In genomic region chr6:5257400-5257799, GRCh38 we compare ENCODE assay signal across 13 cellular contexts. TPM values are rescaled to one million over a fixed set of nuclear protein-coding genes. Genes with fewer than 3 reads are reported as not detected.
A peak's percentile ranks its signal among the peaks of the same experiment; 100 is the strongest.
DNase-seq lines count a peak whose midpoint lies in the region; ATAC-seq and TF ChIP-seq lines count a peak whose summit lies in the region.
"Had no signal": no experiment of that assay in that cellular context is flagged by ENCODE, and none has a peak within 500 bp of the region (broad histone marks: within the 10 kb centered on the region; RNA-seq: fewer than 3 reads in every experiment).

No MANE protein-coding gene starts in this region.

- H3K4me1 Mint-ChIP-seq in activated CD4-positive, alpha-beta memory T cell treated with anti-CD3 and anti-CD28 coated beads, Interleukin-2, amount 10 ng/mL, durations not matched to agents 7 days and 5 days = peaks cover 38% of the 10 kb centered on the region
- H3K4me1 Mint-ChIP-seq in activated CD4-positive, alpha-beta memory T cell treated with anti-CD3 and anti-CD28 coated beads for 36 hours (ENCODE audit: low read depth) = peaks cover 21% of the 10 kb centered on the region
- H3K4me1 Mint-ChIP-seq in activated naive CD8-positive, alpha-beta T cell treated with anti-CD3 and anti-CD28 coated beads, Interleukin-2, amount 10 ng/mL, durations not matched to agents 7 days and 5 days = peaks cover 20% of the 10 kb centered on the region
- peaks cover 32% of the 10 kb centered on the region for H3K4me1 Mint-ChIP-seq in activated naive CD8-positive, alpha-beta T cell treated with anti-CD3 and anti-CD28 coated beads, Interleukin-2, amount 50 U/mL, for 24 hours
- peaks cover 17% of the 10 kb centered on the region for H3K4me1 Mint-ChIP-seq in nephron
- H3K4me1 Mint-ChIP-seq in stimulated activated effector memory CD8-positive, alpha-beta T cell treated with anti-CD3 and anti-CD28 coated beads, Interleukin-12 subunit alpha, Interleukin-12 subunit beta, amount 100 ng/mL, for 72 hours = peaks cover 24% of the 10 kb centered on the region
- H3K4me1 Mint-ChIP-seq in chondrocyte (ENCODE audit: low read depth) = peaks cover 17% of the 10 kb centered on the region

- POLR2A ChIA-PET in activated CD4-positive, alpha-beta memory T cell treated with anti-CD3 and anti-CD28 coated beads, Interleukin-2, amount 10 ng/mL, durations not matched to agents 7 days and 5 days (lab: Charles Lee) = interaction anchor here (0.7 to 5.5 kb wide), 2 partner anchors 38 to 45 kb away, joined by 3 to 50 read pairs; no protein-coding TSS in a partner anchor
- POLR2A ChIA-PET in activated CD4-positive, alpha-beta memory T cell treated with anti-CD3 and anti-CD28 coated beads for 36 hours (lab: Charles Lee) = interaction anchor here (1.1 kb wide), 1 partner anchor 48 kb away, joined by 3 read pairs; no protein-coding TSS in a partner anchor
- POLR2A ChIA-PET in activated naive CD8-positive, alpha-beta T cell treated with anti-CD3 and anti-CD28 coated beads, Interleukin-2, amount 10 ng/mL, durations not matched to agents 7 days and 5 days (lab: Charles Lee) = no interaction called here

- ATAC-seq in activated naive CD8-positive, alpha-beta T cell treated with anti-CD3 and anti-CD28 coated beads, Interleukin-2, amount 10 ng/mL, durations not matched to agents 7 days and 5 days (ENCODE audit: low read depth) = no peak
- no peak for ATAC-seq in activated naive CD8-positive, alpha-beta T cell treated with anti-CD3 and anti-CD28 coated beads, Interleukin-2, amount 50 U/mL, for 24 hours
- ATAC-seq in stimulated activated effector memory CD8-positive, alpha-beta T cell treated with anti-CD3 and anti-CD28 coated beads, Interleukin-12 subunit alpha, Interleukin-12 subunit beta, amount 100 ng/mL, for 72 hours = no peak
- ATAC-seq: CD8-positive, alpha-beta T cell; GM23338 had no signal

- H3K36me3 Mint-ChIP-seq in activated CD4-positive, alpha-beta memory T cell treated with anti-CD3 and anti-CD28 coated beads, Interleukin-2, amount 10 ng/mL, durations not matched to agents 7 days and 5 days (ENCODE audit: low read depth) = peaks cover 18% of the 10 kb centered on the region
- H3K36me3 Mint-ChIP-seq in activated CD4-positive, alpha-beta memory T cell treated with anti-CD3 and anti-CD28 coated beads for 36 hours = peaks cover 38% of the 10 kb centered on the region
- H3K36me3 Mint-ChIP-seq in activated naive CD8-positive, alpha-beta T cell treated with anti-CD3 and anti-CD28 coated beads, Interleukin-2, amount 10 ng/mL, durations not matched to agents 7 days and 5 days = peaks cover 10% of the 10 kb centered on the region
- peaks cover 42% of the 10 kb centered on the region for H3K36me3 Mint-ChIP-seq in activated naive CD8-positive, alpha-beta T cell treated with anti-CD3 and anti-CD28 coated beads, Interleukin-2, amount 50 U/mL, for 24 hours (ENCODE audit: low read depth)
- peaks cover 33% of the 10 kb centered on the region for H3K36me3 Mint-ChIP-seq in nephron (ENCODE audit: low read depth)
- peaks cover 39% of the 10 kb centered on the region for H3K36me3 Mint-ChIP-seq in stimulated activated effector memory CD8-positive, alpha-beta T cell treated with anti-CD3 and anti-CD28 coated beads, Interleukin-12 subunit alpha, Interleukin-12 subunit beta, amount 100 ng/mL, for 72 hours
- peaks cover 11% of the 10 kb centered on the region for H3K36me3 Mint-ChIP-seq in chondrocyte (ENCODE audit: low read depth)

- no peak overlapping the region for H3K4me3 Mint-ChIP-seq in activated CD4-positive, alpha-beta memory T cell treated with anti-CD3 and anti-CD28 coated beads, Interleukin-2, amount 10 ng/mL, durations not matched to agents 7 days and 5 days
- H3K4me3 Mint-ChIP-seq in activated CD4-positive, alpha-beta memory T cell treated with anti-CD3 and anti-CD28 coated beads for 36 hours = no peak overlapping the region
- no peak overlapping the region for H3K4me3 Mint-ChIP-seq in activated naive CD8-positive, alpha-beta T cell treated with anti-CD3 and anti-CD28 coated beads, Interleukin-2, amount 10 ng/mL, durations not matched to agents 7 days and 5 days
- H3K4me3 Mint-ChIP-seq in activated naive CD8-positive, alpha-beta T cell treated with anti-CD3 and anti-CD28 coated beads, Interleukin-2, amount 50 U/mL, for 24 hours = no peak overlapping the region
- H3K4me3 Mint-ChIP-seq in nephron (peak overlapping the region in 2 of 3 experiments; percentile 65 to 79), chondrocyte (ENCODE audit: unreplicated experiment) (no peak overlapping the region)
- H3K4me3 Mint-ChIP-seq in stimulated activated effector memory CD8-positive, alpha-beta T cell treated with anti-CD3 and anti-CD28 coated beads, Interleukin-12 subunit alpha, Interleukin-12 subunit beta, amount 100 ng/mL, for 72 hours = no peak overlapping the region
- H3K4me3 Mint-ChIP-seq: B cell; CD8-positive, alpha-beta T cell; GM23338 had no signal

- no peaks in the 10 kb centered on the region for H3K9me3 Mint-ChIP-seq in activated CD4-positive, alpha-beta memory T cell treated with anti-CD3 and anti-CD28 coated beads, Interleukin-2, amount 10 ng/mL, durations not matched to agents 7 days and 5 days
- H3K9me3 Mint-ChIP-seq in activated CD4-positive, alpha-beta memory T cell treated with anti-CD3 and anti-CD28 coated beads for 36 hours = no peaks in the 10 kb centered on the region
- H3K9me3 Mint-ChIP-seq in activated naive CD8-positive, alpha-beta T cell treated with anti-CD3 and anti-CD28 coated beads, Interleukin-2, amount 10 ng/mL, durations not matched to agents 7 days and 5 days = no peaks in the 10 kb centered on the region
- H3K9me3 Mint-ChIP-seq in activated naive CD8-positive, alpha-beta T cell treated with anti-CD3 and anti-CD28 coated beads, Interleukin-2, amount 50 U/mL, for 24 hours = no peaks in the 10 kb centered on the region
- H3K9me3 Mint-ChIP-seq in nephron = no peaks in the 10 kb centered on the region
- no peaks in the 10 kb centered on the region for H3K9me3 Mint-ChIP-seq in stimulated activated effector memory CD8-positive, alpha-beta T cell treated with anti-CD3 and anti-CD28 coated beads, Interleukin-12 subunit alpha, Interleukin-12 subunit beta, amount 100 ng/mL, for 72 hours
- no peaks in the 10 kb centered on the region for H3K9me3 Mint-ChIP-seq in chondrocyte (ENCODE audit: low read depth)
- H3K9me3 Mint-ChIP-seq: CD8-positive, alpha-beta T cell had no signal

- CTCF ChIA-PET in activated CD4-positive, alpha-beta memory T cell treated with anti-CD3 and anti-CD28 coated beads, Interleukin-2, amount 10 ng/mL, durations not matched to agents 7 days and 5 days (lab: Charles Lee) = interaction anchor here (0.8 to 3.4 kb wide), 4 partner anchors 9 to 114 kb away, joined by 3 to 15 read pairs (median 9); no protein-coding TSS in a partner anchor
- CTCF ChIA-PET in activated CD4-positive, alpha-beta memory T cell treated with anti-CD3 and anti-CD28 coated beads for 36 hours (lab: Charles Lee) = interaction anchor here (1.7 to 6.2 kb wide), 2 partner anchors 45 to 114 kb away, joined by 8 to 50 read pairs; no protein-coding TSS in a partner anchor

- peak overlapping the region; percentile 53 for H3K27ac Mint-ChIP-seq in activated CD4-positive, alpha-beta memory T cell treated with anti-CD3 and anti-CD28 coated beads, Interleukin-2, amount 10 ng/mL, durations not matched to agents 7 days and 5 days
- H3K27ac Mint-ChIP-seq in activated CD4-positive, alpha-beta memory T cell treated with anti-CD3 and anti-CD28 coated beads for 36 hours = no peak overlapping the region
- peak overlapping the region; percentile 66 for H3K27ac Mint-ChIP-seq in activated naive CD8-positive, alpha-beta T cell treated with anti-CD3 and anti-CD28 coated beads, Interleukin-2, amount 10 ng/mL, durations not matched to agents 7 days and 5 days
- H3K27ac Mint-ChIP-seq in activated naive CD8-positive, alpha-beta T cell treated with anti-CD3 and anti-CD28 coated beads, Interleukin-2, amount 50 U/mL, for 24 hours = no peak overlapping the region
- peak overlapping the region in 2 of 3 experiments; percentile 48 to 58 for H3K27ac Mint-ChIP-seq in nephron
- H3K27ac Mint-ChIP-seq in stimulated activated effector memory CD8-positive, alpha-beta T cell treated with anti-CD3 and anti-CD28 coated beads, Interleukin-12 subunit alpha, Interleukin-12 subunit beta, amount 100 ng/mL, for 72 hours = peak overlapping the region; percentile 2
- no peak overlapping the region for H3K27ac Mint-ChIP-seq in chondrocyte (ENCODE audit: unreplicated experiment)
- H3K27ac Mint-ChIP-seq: B cell; CD8-positive, alpha-beta T cell; GM23338 had no signal

- intact Hi-C loops in activated CD4-positive, alpha-beta memory T cell treated with anti-CD3 and anti-CD28 coated beads for 36 hours (cut with micrococcal nuclease) = no loop called here

- TF ChIP-seq CTCF in nephron (IDR thresholded peaks at IDR 0.05; ENCODE audit: unreplicated experiment in 3 of 3) = no peak
- no peak for TF ChIP-seq CTCF in chondrocyte (IDR thresholded peaks at IDR 0.05)

- no peaks in the 10 kb centered on the region for H3K27me3 Mint-ChIP-seq in activated CD4-positive, alpha-beta memory T cell treated with anti-CD3 and anti-CD28 coated beads, Interleukin-2, amount 10 ng/mL, durations not matched to agents 7 days and 5 days
- no peaks in the 10 kb centered on the region for H3K27me3 Mint-ChIP-seq in activated CD4-positive, alpha-beta memory T cell treated with anti-CD3 and anti-CD28 coated beads for 36 hours
- no peaks in the 10 kb centered on the region for H3K27me3 Mint-ChIP-seq in activated naive CD8-positive, alpha-beta T cell treated with anti-CD3 and anti-CD28 coated beads, Interleukin-2, amount 10 ng/mL, durations not matched to agents 7 days and 5 days
- H3K27me3 Mint-ChIP-seq in activated naive CD8-positive, alpha-beta T cell treated with anti-CD3 and anti-CD28 coated beads, Interleukin-2, amount 50 U/mL, for 24 hours = no peaks in the 10 kb centered on the region
- no peaks in the 10 kb centered on the region for H3K27me3 Mint-ChIP-seq in nephron (ENCODE audit: low read depth)
- H3K27me3 Mint-ChIP-seq in chondrocyte (ENCODE audit: low read depth) = no peaks in the 10 kb centered on the region
- H3K27me3 Mint-ChIP-seq: B cell had no signal

- no peak for DNase-seq in activated CD4-positive, alpha-beta memory T cell treated with anti-CD3 and anti-CD28 coated beads, Interleukin-2, amount 10 ng/mL, durations not matched to agents 7 days and 5 days
- DNase-seq in activated CD4-positive, alpha-beta memory T cell treated with anti-CD3 and anti-CD28 coated beads for 36 hours = no peak
- no peak for DNase-seq in activated naive CD8-positive, alpha-beta T cell treated with anti-CD3 and anti-CD28 coated beads, Interleukin-2, amount 10 ng/mL, durations not matched to agents 7 days and 5 days
- no peak for DNase-seq in activated naive CD8-positive, alpha-beta T cell treated with anti-CD3 and anti-CD28 coated beads, Interleukin-2, amount 50 U/mL, for 24 hours
- DNase-seq in stimulated activated effector memory CD8-positive, alpha-beta T cell treated with anti-CD3 and anti-CD28 coated beads, Interleukin-12 subunit alpha, Interleukin-12 subunit beta, amount 100 ng/mL, for 72 hours (ENCODE audit: low spot score in 2 of 2) = no peak
- no peak for DNase-seq in chondrocyte (ENCODE audit: low spot score)
- DNase-seq: Calu3; CD8-positive, alpha-beta T cell; DMS79 treated with DMSO at 0.1 percent for 48 hours; HCEC 1CT had no signal

RNA-seq across cellular contexts. Expression of gene LYRM4, which starts 3.4 kb away (rescaled TPM):
- total RNA-seq in activated CD4-positive, alpha-beta memory T cell treated with anti-CD3 and anti-CD28 coated beads, Interleukin-2, amount 10 ng/mL, durations not matched to agents 7 days and 5 days = 10 to 100 TPM; 21.2 to 22.7 TPM
- total RNA-seq in activated CD4-positive, alpha-beta memory T cell treated with anti-CD3 and anti-CD28 coated beads for 36 hours = 10 to 100 TPM; 50.6 to 53.6 TPM
- 10 to 100 TPM; 26.5 to 27.1 TPM for total RNA-seq in activated naive CD8-positive, alpha-beta T cell treated with anti-CD3 and anti-CD28 coated beads, Interleukin-2, amount 10 ng/mL, durations not matched to agents 7 days and 5 days
- 18.0 to 23.9 TPM (median 23.3 TPM) in 3 replicates for total RNA-seq in chondrocyte

RNA-seq across cellular contexts. Expression of gene FARS2, which starts 3.9 kb away (rescaled TPM):
- 10 to 100 TPM; 17.6 to 18.7 TPM for total RNA-seq in activated CD4-positive, alpha-beta memory T cell treated with anti-CD3 and anti-CD28 coated beads, Interleukin-2, amount 10 ng/mL, durations not matched to agents 7 days and 5 days
- 10 to 100 TPM; 22.7 to 23.7 TPM for total RNA-seq in activated CD4-positive, alpha-beta memory T cell treated with anti-CD3 and anti-CD28 coated beads for 36 hours
- 10 to 100 TPM; 15.5 to 18.4 TPM for total RNA-seq in activated naive CD8-positive, alpha-beta T cell treated with anti-CD3 and anti-CD28 coated beads, Interleukin-2, amount 10 ng/mL, durations not matched to agents 7 days and 5 days
- 10.7 to 18.1 TPM (median 11.8 TPM) in 3 replicates for total RNA-seq in chondrocyte

Comparison
In these comparisons a context has a peak if more than half of its experiments do, and no peak if none do; other contexts are left out.
1. H3K27ac Mint-ChIP-seq: peak in activated CD4-positive, alpha-beta memory T cell treated with anti-CD3 and anti-CD28 coated beads, Interleukin-2, amount 10 ng/mL, durations not matched to agents 7 days and 5 days (single experiment), activated naive CD8-positive, alpha-beta T cell treated with anti-CD3 and anti-CD28 coated beads, Interleukin-2, amount 10 ng/mL, durations not matched to agents 7 days and 5 days (single experiment), nephron (2 of 3) and stimulated activated effector memory CD8-positive, alpha-beta T cell treated with anti-CD3 and anti-CD28 coated beads, Interleukin-12 subunit alpha, Interleukin-12 subunit beta, amount 100 ng/mL, for 72 hours (single experiment); none in activated CD4-positive, alpha-beta memory T cell treated with anti-CD3 and anti-CD28 coated beads for 36 hours (single experiment), activated naive CD8-positive, alpha-beta T cell treated with anti-CD3 and anti-CD28 coated beads, Interleukin-2, amount 50 U/mL, for 24 hours (single experiment) and chondrocyte (single experiment).
2. H3K4me3 Mint-ChIP-seq: peak in nephron (2 of 3); none in activated CD4-positive, alpha-beta memory T cell treated with anti-CD3 and anti-CD28 coated beads, Interleukin-2, amount 10 ng/mL, durations not matched to agents 7 days and 5 days (single experiment), activated CD4-positive, alpha-beta memory T cell treated with anti-CD3 and anti-CD28 coated beads for 36 hours (single experiment), activated naive CD8-positive, alpha-beta T cell treated with anti-CD3 and anti-CD28 coated beads, Interleukin-2, amount 10 ng/mL, durations not matched to agents 7 days and 5 days (single experiment), activated naive CD8-positive, alpha-beta T cell treated with anti-CD3 and anti-CD28 coated beads, Interleukin-2, amount 50 U/mL, for 24 hours (single experiment), stimulated activated effector memory CD8-positive, alpha-beta T cell treated with anti-CD3 and anti-CD28 coated beads, Interleukin-12 subunit alpha, Interleukin-12 subunit beta, amount 100 ng/mL, for 72 hours (single experiment) and chondrocyte (single experiment).